1 cellular context compared by ENCODE assay signal in genomic region chr16:28867241-28867640, GRCh38.
TF ChIP-seq lines count a peak whose summit lies in the region.

No MANE protein-coding gene starts in this region.

TF ChIP-seq in IMR-90, 13 proteins besides CTCF, POLR2A, EP300 and RAD21:
- TF ChIP-seq BHLHE40 (IDR thresholded peaks at IDR 0.05; ENCODE audit: low read depth, low read length) (no peak), CHD1 (IDR thresholded peaks at IDR 0.05; ENCODE audit: low read depth, low read length) (no peak), USF2 (IDR thresholded peaks at IDR 0.05; ENCODE audit: low read depth, low read length) (no peak), CEBPB (IDR thresholded peaks at IDR 0.05; ENCODE audit: low read depth, low read length) (no peak), MXI1 (IDR thresholded peaks at IDR 0.05; ENCODE audit: borderline replicate concordance, low read depth, low read length) (no peak), RCOR1 (IDR thresholded peaks at IDR 0.05; ENCODE audit: insufficient replicate concordance, low read length) (no peak), MAFK (IDR thresholded peaks at IDR 0.05; ENCODE audit: low read depth, low read length) (no peak), ELK1 (IDR thresholded peaks at IDR 0.05; ENCODE audit: borderline replicate concordance, low read depth, low read length) (no peak), NFE2L2 (IDR thresholded peaks at IDR 0.05; ENCODE audit: low read depth, low read length) (no peak)
TF ChIP-seq in IMR-90: peak in this region for 0.
